Comparison of ENCODE assay signal across 14 cellular contexts in genomic region chr21:44785620-44786344, GRCh38. TPM values are rescaled to one million over a fixed set of nuclear protein-coding genes. Genes with fewer than 3 reads are reported as not detected.
A peak's percentile ranks its signal among the peaks of the same experiment; 100 is the strongest.
DNase-seq lines count a peak whose midpoint lies in the region; TF ChIP-seq lines count a peak whose summit lies in the region.
"Had no signal": no experiment of that assay in that cellular context is flagged by ENCODE, and none has a peak within 500 bp of the region (broad histone marks: within the 10 kb centered on the region; RNA-seq: fewer than 3 reads in every experiment).

No MANE protein-coding gene starts in this region.

- peaks cover 18% of the 10 kb centered on the region for H3K36me3 ChIP-seq in skeletal muscle satellite cell (ENCODE audit: insufficient read depth, low read length)

- DNase-seq in DMS53 (lab: John Stamatoyannopoulos, UW) (peak; percentile 45), DMS53 treated with DMSO at 0.1 percent for 48 hours (lab: John Stamatoyannopoulos, UW; ENCODE audit: unreplicated experiment) (no peak), NCI-H2196 (lab: John Stamatoyannopoulos, UW; ENCODE audit: unreplicated experiment) (peak; percentile 53), astrocyte of the spinal cord (ENCODE audit: low read depth, low spot score) (peak; percentile 51), G401 (ENCODE audit: low spot score) (no peak), iPS-NIHi7 (ENCODE audit: extremely low spot score) (no peak), OCI-M1 (lab: John Stamatoyannopoulos, UW) (no peak)
- DNase-seq: activated CD4-positive, CD25-positive, alpha-beta regulatory T cell; activated T-cell treated with anti-CD3 and anti-CD28 coated beads, Interleukin-2, amount 50 U/mL, for 1 hour; midbrain; NCI-H226; SIG-M5 had no signal

- peak overlapping the region; percentile 21 for H3K4me2 ChIP-seq in skeletal muscle satellite cell (ENCODE audit: low read length)

- in situ Hi-C loops in astrocyte of the spinal cord (cut with HindIII; ENCODE audit: low sequenced_read_pairs) = no loop called here
- in situ Hi-C loops in G401 (cut with HindIII; ENCODE audit: low sequenced_read_pairs) = loop anchor here (25.0 kb wide), 1 partner anchor 298 kb away; no protein-coding TSS in a partner anchor

- peaks cover 14% of the 10 kb centered on the region for H3K4me1 ChIP-seq in skeletal muscle satellite cell (ENCODE audit: control insufficient read depth, insufficient read depth, low read length)

- no peak overlapping the region for H3K9ac ChIP-seq in skeletal muscle satellite cell (ENCODE audit: low read depth, low read length)

- no peak for TF ChIP-seq CTCF in astrocyte of the spinal cord (IDR thresholded peaks at IDR 0.05; ENCODE audit: low read depth, low read length)

- no peaks in the 10 kb centered on the region for H3K27me3 ChIP-seq in skeletal muscle satellite cell (ENCODE audit: control insufficient read depth, insufficient read depth, low read length)
- H3K27me3 ChIP-seq: right atrium auricular region had no signal

- H3K9me3 ChIP-seq in skeletal muscle satellite cell (replicated peaks; ENCODE audit: low read length) = no peaks in the 10 kb centered on the region
- H3K9me3 ChIP-seq: right atrium auricular region had no signal

- H3K4me3 ChIP-seq in astrocyte of the spinal cord (ENCODE audit: low read depth, low read length) = no peak overlapping the region
- no peak overlapping the region for H3K4me3 ChIP-seq in skeletal muscle satellite cell (ENCODE audit: low read length)
- H3K4me3 ChIP-seq: right atrium auricular region had no signal

RNA-seq across cellular contexts. Expression of gene UBE2G2, which starts 15.8 kb away (rescaled TPM):
- 73.5 and 76.9 TPM in 2 replicates for total RNA-seq in skeletal muscle satellite cell (2012; rRNA removed)
- 55.2 and 61.8 TPM in 2 replicates for total RNA-seq in G401 (2014; rRNA removed; shearing (Covaris generic))

RNA-seq across cellular contexts. Expression of gene SUMO3, which starts 32.1 kb away (rescaled TPM):
- total RNA-seq in skeletal muscle satellite cell (2012; rRNA removed) = 57.3 and 98.5 TPM in 2 replicates
- 54.2 and 59.0 TPM in 2 replicates for total RNA-seq in G401 (2014; rRNA removed; shearing (Covaris generic))

Comparison
In these comparisons a context has a peak if more than half of its experiments do, and no peak if none do; other contexts are left out.
1. DNase-seq: peak in DMS53 (single experiment), NCI-H2196 (single experiment) and astrocyte of the spinal cord (single experiment); none in DMS53 treated with DMSO at 0.1 percent for 48 hours (single experiment), G401 (single experiment), iPS-NIHi7 (single experiment) and OCI-M1 (single experiment).